In genomic region chr5:92805446-92805845, GRCh38 we compare ENCODE assay signal across 28 cellular contexts.
"Had no signal": no experiment of that assay in that cellular context is flagged by ENCODE, and none has a peak within 500 bp of the region (broad histone marks: within the 10 kb centered on the region; RNA-seq: fewer than 3 reads in every experiment).

No MANE protein-coding gene starts in this region.

- DNase-seq: occipital lobe; ovary; posterior cingulate gyrus; psoas muscle; right cardiac atrium; right lobe of liver; sigmoid colon; small intestine; stimulated activated CD4-positive, alpha-beta T cell treated with anti-CD3 and anti-CD28 coated beads, Interleukin-15, amount 100 ng/mL, for 24 hours; stimulated activated CD4-positive, alpha-beta T cell treated with anti-CD3 and anti-CD28 coated beads, Interleukin-2, amount 100 ng/mL, for 24 hours; stimulated activated CD4-positive, alpha-beta T cell treated with anti-CD3 and anti-CD28 coated beads, Interleukin-2, amount 100 ng/mL, for 48 hours; stimulated activated CD4-positive, alpha-beta T cell treated with anti-CD3 and anti-CD28 coated beads, Interleukin-4, amount 100 ng/mL, for 24 hours; stimulated activated naive B cell treated with anti-CD40 and anti-IgM and Interleukin-4, amounts not matched to agents 10 μg/mL and 1 μg/mL and 100 μg/mL, for 72 hours; stimulated activated naive CD4-positive, alpha-beta T cell treated with Interleukin-2 at 50 U/mL for 16 hours; stomach; thyroid gland; trophoblast cell; upper lobe of left lung had no signal

- H3K9me3 Mint-ChIP-seq: nephron; neural progenitor cell; stimulated activated naive B cell treated with anti-CD40 and anti-IgM and Interleukin-4, amounts not matched to agents 10 μg/mL and 1 μg/mL and 100 μg/mL, for 72 hours had no signal

- H3K9me3 ChIP-seq: ovary, psoas muscle, right lobe of liver, sigmoid colon, stomach, thoracic aorta, thyroid gland, tibial nerve, upper lobe of left lung, vagina had no signal

- H3K4me3 Mint-ChIP-seq: nephron; neural progenitor cell; stimulated activated effector memory CD8-positive, alpha-beta T cell treated with anti-CD3 and anti-CD28 coated beads, Interleukin-12 subunit alpha, Interleukin-12 subunit beta, amount 100 ng/mL, for 72 hours; stimulated activated naive B cell treated with anti-CD40 and anti-IgM and Interleukin-4, amounts not matched to agents 10 μg/mL and 1 μg/mL and 100 μg/mL, for 72 hours; stimulated activated naive CD8-positive, alpha-beta T cell treated with anti-CD3 and anti-CD28 coated beads, Interleukin-15, Interleukin-2, amounts not matched to agents 100 ng/mL and 50 ng/mL, for 24 hours had no signal

- ATAC-seq: psoas muscle; right cardiac atrium; right lobe of liver; stimulated activated effector memory CD8-positive, alpha-beta T cell treated with anti-CD3 and anti-CD28 coated beads, Interleukin-12 subunit alpha, Interleukin-12 subunit beta, amount 100 ng/mL, for 72 hours; stimulated activated naive B cell treated with anti-CD40 and anti-IgM and Interleukin-4, amounts not matched to agents 10 μg/mL and 1 μg/mL and 100 μg/mL, for 72 hours had no signal

- FAIRE-seq: small intestine, urothelium cell line had no signal

- H3K4me1 Mint-ChIP-seq: stimulated activated effector memory CD8-positive, alpha-beta T cell treated with anti-CD3 and anti-CD28 coated beads, Interleukin-12 subunit alpha, Interleukin-12 subunit beta, amount 100 ng/mL, for 72 hours; stimulated activated naive B cell treated with anti-CD40 and anti-IgM and Interleukin-4, amounts not matched to agents 10 μg/mL and 1 μg/mL and 100 μg/mL, for 72 hours had no signal

- H3K27me3 ChIP-seq: neural progenitor cell, ovary, right lobe of liver, sigmoid colon, stomach, thyroid gland, tibial nerve, upper lobe of left lung, vagina had no signal

- H3K4me1 ChIP-seq: parathyroid adenoma, right lobe of liver, thyroid gland, upper lobe of left lung had no signal

- H3K27me3 Mint-ChIP-seq: stimulated activated naive B cell treated with anti-CD40 and anti-IgM and Interleukin-4, amounts not matched to agents 10 μg/mL and 1 μg/mL and 100 μg/mL, for 72 hours; stimulated activated naive CD8-positive, alpha-beta T cell treated with anti-CD3 and anti-CD28 coated beads, Interleukin-15, Interleukin-2, amounts not matched to agents 100 ng/mL and 50 ng/mL, for 24 hours had no signal

- H3K36me3 Mint-ChIP-seq: neural progenitor cell; stimulated activated effector memory CD8-positive, alpha-beta T cell treated with anti-CD3 and anti-CD28 coated beads, Interleukin-12 subunit alpha, Interleukin-12 subunit beta, amount 100 ng/mL, for 72 hours; stimulated activated naive B cell treated with anti-CD40 and anti-IgM and Interleukin-4, amounts not matched to agents 10 μg/mL and 1 μg/mL and 100 μg/mL, for 72 hours had no signal

- H3K4me3 ChIP-seq: neural progenitor cell, ovary, psoas muscle, right lobe of liver, sigmoid colon, stomach, thoracic aorta, thyroid gland, tibial nerve, upper lobe of left lung, vagina had no signal

- H3K27ac ChIP-seq: neural progenitor cell, ovary, parathyroid adenoma, psoas muscle, right lobe of liver, sigmoid colon, stomach, thoracic aorta, thyroid gland, tibial nerve, upper lobe of left lung, vagina had no signal

- H3K27ac Mint-ChIP-seq: nephron; neural progenitor cell; progenitor cell of endocrine pancreas; stimulated activated effector memory CD8-positive, alpha-beta T cell treated with anti-CD3 and anti-CD28 coated beads, Interleukin-12 subunit alpha, Interleukin-12 subunit beta, amount 100 ng/mL, for 72 hours; stimulated activated naive B cell treated with anti-CD40 and anti-IgM and Interleukin-4, amounts not matched to agents 10 μg/mL and 1 μg/mL and 100 μg/mL, for 72 hours; stimulated activated naive CD8-positive, alpha-beta T cell treated with anti-CD3 and anti-CD28 coated beads, Interleukin-15, Interleukin-2, amounts not matched to agents 100 ng/mL and 50 ng/mL, for 24 hours had no signal

- H3K36me3 ChIP-seq: neural progenitor cell, ovary, right lobe of liver, sigmoid colon, stomach, thoracic aorta, thyroid gland, tibial nerve, upper lobe of left lung, vagina had no signal
